ENCODE assay signal across 1 cellular context in the genomic region with DNA sequence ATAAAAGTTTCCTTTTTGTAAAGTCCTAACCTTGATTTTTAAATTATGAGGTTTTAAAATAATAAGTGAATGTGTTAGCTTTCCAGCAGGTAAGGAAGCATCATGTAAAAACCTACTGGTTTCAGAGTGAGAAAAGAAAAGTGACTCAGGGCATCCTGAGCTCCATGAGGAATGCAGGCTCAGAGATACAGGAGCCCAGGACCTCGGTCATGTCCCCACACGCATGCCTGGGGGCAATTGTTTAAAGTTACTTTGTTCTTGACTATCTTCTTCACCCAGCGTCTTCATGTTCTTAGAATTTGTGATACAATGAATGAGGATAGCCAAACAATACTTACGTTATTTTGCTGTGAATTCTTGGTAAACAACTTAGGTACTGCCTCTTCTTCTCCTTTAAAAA.
TF ChIP-seq lines count a peak whose summit lies in the region.

No MANE protein-coding gene starts in this region.

TF ChIP-seq in H1, 55 proteins besides CTCF, POLR2A, EP300 and RAD21 (continued from another document):
- TF ChIP-seq, protein P1, sequence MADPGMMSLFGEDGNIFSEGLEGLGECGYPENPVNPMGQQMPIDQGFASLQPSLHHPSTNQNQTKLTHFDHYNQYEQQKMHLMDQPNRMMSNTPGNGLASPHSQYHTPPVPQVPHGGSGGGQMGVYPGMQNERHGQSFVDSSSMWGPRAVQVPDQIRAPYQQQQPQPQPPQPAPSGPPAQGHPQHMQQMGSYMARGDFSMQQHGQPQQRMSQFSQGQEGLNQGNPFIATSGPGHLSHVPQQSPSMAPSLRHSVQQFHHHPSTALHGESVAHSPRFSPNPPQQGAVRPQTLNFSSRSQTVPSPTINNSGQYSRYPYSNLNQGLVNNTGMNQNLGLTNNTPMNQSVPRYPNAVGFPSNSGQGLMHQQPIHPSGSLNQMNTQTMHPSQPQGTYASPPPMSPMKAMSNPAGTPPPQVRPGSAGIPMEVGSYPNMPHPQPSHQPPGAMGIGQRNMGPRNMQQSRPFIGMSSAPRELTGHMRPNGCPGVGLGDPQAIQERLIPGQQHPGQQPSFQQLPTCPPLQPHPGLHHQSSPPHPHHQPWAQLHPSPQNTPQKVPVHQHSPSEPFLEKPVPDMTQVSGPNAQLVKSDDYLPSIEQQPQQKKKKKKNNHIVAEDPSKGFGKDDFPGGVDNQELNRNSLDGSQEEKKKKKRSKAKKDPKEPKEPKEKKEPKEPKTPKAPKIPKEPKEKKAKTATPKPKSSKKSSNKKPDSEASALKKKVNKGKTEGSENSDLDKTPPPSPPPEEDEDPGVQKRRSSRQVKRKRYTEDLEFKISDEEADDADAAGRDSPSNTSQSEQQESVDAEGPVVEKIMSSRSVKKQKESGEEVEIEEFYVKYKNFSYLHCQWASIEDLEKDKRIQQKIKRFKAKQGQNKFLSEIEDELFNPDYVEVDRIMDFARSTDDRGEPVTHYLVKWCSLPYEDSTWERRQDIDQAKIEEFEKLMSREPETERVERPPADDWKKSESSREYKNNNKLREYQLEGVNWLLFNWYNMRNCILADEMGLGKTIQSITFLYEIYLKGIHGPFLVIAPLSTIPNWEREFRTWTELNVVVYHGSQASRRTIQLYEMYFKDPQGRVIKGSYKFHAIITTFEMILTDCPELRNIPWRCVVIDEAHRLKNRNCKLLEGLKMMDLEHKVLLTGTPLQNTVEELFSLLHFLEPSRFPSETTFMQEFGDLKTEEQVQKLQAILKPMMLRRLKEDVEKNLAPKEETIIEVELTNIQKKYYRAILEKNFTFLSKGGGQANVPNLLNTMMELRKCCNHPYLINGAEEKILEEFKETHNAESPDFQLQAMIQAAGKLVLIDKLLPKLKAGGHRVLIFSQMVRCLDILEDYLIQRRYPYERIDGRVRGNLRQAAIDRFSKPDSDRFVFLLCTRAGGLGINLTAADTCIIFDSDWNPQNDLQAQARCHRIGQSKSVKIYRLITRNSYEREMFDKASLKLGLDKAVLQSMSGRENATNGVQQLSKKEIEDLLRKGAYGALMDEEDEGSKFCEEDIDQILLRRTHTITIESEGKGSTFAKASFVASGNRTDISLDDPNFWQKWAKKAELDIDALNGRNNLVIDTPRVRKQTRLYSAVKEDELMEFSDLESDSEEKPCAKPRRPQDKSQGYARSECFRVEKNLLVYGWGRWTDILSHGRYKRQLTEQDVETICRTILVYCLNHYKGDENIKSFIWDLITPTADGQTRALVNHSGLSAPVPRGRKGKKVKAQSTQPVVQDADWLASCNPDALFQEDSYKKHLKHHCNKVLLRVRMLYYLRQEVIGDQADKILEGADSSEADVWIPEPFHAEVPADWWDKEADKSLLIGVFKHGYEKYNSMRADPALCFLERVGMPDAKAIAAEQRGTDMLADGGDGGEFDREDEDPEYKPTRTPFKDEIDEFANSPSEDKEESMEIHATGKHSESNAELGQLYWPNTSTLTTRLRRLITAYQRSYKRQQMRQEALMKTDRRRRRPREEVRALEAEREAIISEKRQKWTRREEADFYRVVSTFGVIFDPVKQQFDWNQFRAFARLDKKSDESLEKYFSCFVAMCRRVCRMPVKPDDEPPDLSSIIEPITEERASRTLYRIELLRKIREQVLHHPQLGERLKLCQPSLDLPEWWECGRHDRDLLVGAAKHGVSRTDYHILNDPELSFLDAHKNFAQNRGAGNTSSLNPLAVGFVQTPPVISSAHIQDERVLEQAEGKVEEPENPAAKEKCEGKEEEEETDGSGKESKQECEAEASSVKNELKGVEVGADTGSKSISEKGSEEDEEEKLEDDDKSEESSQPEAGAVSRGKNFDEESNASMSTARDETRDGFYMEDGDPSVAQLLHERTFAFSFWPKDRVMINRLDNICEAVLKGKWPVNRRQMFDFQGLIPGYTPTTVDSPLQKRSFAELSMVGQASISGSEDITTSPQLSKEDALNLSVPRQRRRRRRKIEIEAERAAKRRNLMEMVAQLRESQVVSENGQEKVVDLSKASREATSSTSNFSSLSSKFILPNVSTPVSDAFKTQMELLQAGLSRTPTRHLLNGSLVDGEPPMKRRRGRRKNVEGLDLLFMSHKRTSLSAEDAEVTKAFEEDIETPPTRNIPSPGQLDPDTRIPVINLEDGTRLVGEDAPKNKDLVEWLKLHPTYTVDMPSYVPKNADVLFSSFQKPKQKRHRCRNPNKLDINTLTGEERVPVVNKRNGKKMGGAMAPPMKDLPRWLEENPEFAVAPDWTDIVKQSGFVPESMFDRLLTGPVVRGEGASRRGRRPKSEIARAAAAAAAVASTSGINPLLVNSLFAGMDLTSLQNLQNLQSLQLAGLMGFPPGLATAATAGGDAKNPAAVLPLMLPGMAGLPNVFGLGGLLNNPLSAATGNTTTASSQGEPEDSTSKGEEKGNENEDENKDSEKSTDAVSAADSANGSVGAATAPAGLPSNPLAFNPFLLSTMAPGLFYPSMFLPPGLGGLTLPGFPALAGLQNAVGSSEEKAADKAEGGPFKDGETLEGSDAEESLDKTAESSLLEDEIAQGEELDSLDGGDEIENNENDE (IDR thresholded peaks at IDR 0.05; ENCODE audit: insufficient replicate concordance, low read length), result no peak
- TF ChIP-seq, protein P2, sequence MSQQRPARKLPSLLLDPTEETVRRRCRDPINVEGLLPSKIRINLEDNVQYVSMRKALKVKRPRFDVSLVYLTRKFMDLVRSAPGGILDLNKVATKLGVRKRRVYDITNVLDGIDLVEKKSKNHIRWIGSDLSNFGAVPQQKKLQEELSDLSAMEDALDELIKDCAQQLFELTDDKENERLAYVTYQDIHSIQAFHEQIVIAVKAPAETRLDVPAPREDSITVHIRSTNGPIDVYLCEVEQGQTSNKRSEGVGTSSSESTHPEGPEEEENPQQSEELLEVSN (IDR thresholded peaks at IDR 0.05), result no peak
- TF ChIP-seq CHD1 (IDR thresholded peaks at IDR 0.05; ENCODE audit: low read depth, low read length) (no peak), FOSL1 (IDR thresholded peaks at IDR 0.05; ENCODE audit: insufficient read depth, low read depth, low read length) (no peak), NRF1 (IDR thresholded peaks at IDR 0.05; ENCODE audit: low read depth, low read length) (no peak), CEBPB (IDR thresholded peaks at IDR 0.05; ENCODE audit: low read depth, low read length) (no peak), CREB1 (IDR thresholded peaks at IDR 0.05) (no peak), KDM5A (IDR thresholded peaks at IDR 0.05; ENCODE audit: low read length) (no peak), YY1 (IDR thresholded peaks at IDR 0.05; ENCODE audit: low read depth, low read length) (no peak), ASH2L (IDR thresholded peaks at IDR 0.05; ENCODE audit: low read length) (no peak), HDAC6 (IDR thresholded peaks at IDR 0.05; ENCODE audit: low read depth, low read length) (no peak), SIN3A (conservative IDR thresholded peaks at IDR 0.05 in 1 of 2, IDR thresholded peaks at IDR 0.05 in 1 of 2; ENCODE audit: low read depth in 1 of 2, low read length in 2 of 2) (no peak)
